Comparison of ENCODE assay signal across 15 cellular contexts in genomic region chr3:144362126-144362525, GRCh38.
DNase-seq lines count a peak whose midpoint lies in the region; ATAC-seq and TF ChIP-seq lines count a peak whose summit lies in the region.
"Had no signal": no experiment of that assay in that cellular context is flagged by ENCODE, and none has a peak within 500 bp of the region (broad histone marks: within the 10 kb centered on the region; RNA-seq: fewer than 3 reads in every experiment).

No MANE protein-coding gene starts in this region.

- TF ChIP-seq CTCF in astrocyte of the spinal cord (IDR thresholded peaks at IDR 0.05; ENCODE audit: low read depth, low read length) (no peak), left lung (IDR thresholded peaks at IDR 0.05) (no peak), esophagus muscularis mucosa (IDR thresholded peaks at IDR 0.05) (no peak)

- no peaks in the 10 kb centered on the region for H3K36me3 ChIP-seq in left lung
- no peaks in the 10 kb centered on the region for H3K36me3 ChIP-seq in esophagus muscularis mucosa
- H3K36me3 ChIP-seq: SJSA1, upper lobe of right lung had no signal

- DNase-seq in DMS153 (lab: John Stamatoyannopoulos, UW) (peak; percentile 65), HT-29 (ENCODE audit: low spot score) (peak; percentile 9), astrocyte of the spinal cord (ENCODE audit: low read depth, low spot score) (peak; percentile 6), left lung (no peak), esophagus muscularis mucosa (ENCODE audit: extremely low spot score) (no peak)
- DNase-seq: activated CD4-positive, alpha-beta T cell treated with anti-CD3 and anti-CD28 coated beads, Interleukin-2, amount 50 U/mL, for 4 hours; CD4-positive, alpha-beta T cell; KBM-7; NCI-H187; upper lobe of right lung had no signal

- no peak overlapping the region for H3K4me3 ChIP-seq in astrocyte of the spinal cord (ENCODE audit: low read depth, low read length)
- H3K4me3 ChIP-seq in left lung: no peak overlapping the region
- H3K4me3 ChIP-seq in esophagus muscularis mucosa: no peak overlapping the region
- H3K4me3 ChIP-seq: hepatocyte, SJSA1, upper lobe of right lung had no signal

- TF ChIP-seq POLR2A in esophagus muscularis mucosa (IDR thresholded peaks at IDR 0.05; ENCODE audit: low read depth): no peak

- H3K9me3 ChIP-seq in left lung: peaks cover 0 to under 1% of the 10 kb centered on the region in 2 donors
- no peaks in the 10 kb centered on the region for H3K9me3 ChIP-seq in esophagus muscularis mucosa
- H3K9me3 ChIP-seq: SJSA1, upper lobe of right lung had no signal

- 77% methylated on average over 3 of the region's 3 CpGs for WGBS in esophagus muscularis mucosa

- H3K27me3 ChIP-seq in left lung (no peaks in the 10 kb centered on the region), esophagus muscularis mucosa (no peaks in the 10 kb centered on the region)
- H3K27me3 ChIP-seq: hepatocyte, SJSA1, upper lobe of right lung had no signal

- in situ Hi-C loops in astrocyte of the spinal cord (cut with HindIII; ENCODE audit: low sequenced_read_pairs): no loop called here

- no peak for TF ChIP-seq EP300 in esophagus muscularis mucosa (IDR thresholded peaks at IDR 0.05)

- intact Hi-C loops in left lung (cut with DNase I): no loop called here
- intact Hi-C loops in esophagus muscularis mucosa (cut with DNase I): no loop called here

- H3K4me1 ChIP-seq in left lung (no peaks in the 10 kb centered on the region), esophagus muscularis mucosa (peaks cover 0 to 3% (median 0%) of the 10 kb centered on the region in 4 donors)
- H3K4me1 ChIP-seq: SJSA1, upper lobe of right lung had no signal

- peak; percentile 79 for ATAC-seq in left lung
- no peak for ATAC-seq in GM19455 (IDR thresholded peaks at IDR 0.05; ENCODE audit: unreplicated experiment)
- ATAC-seq in GM21390 (IDR thresholded peaks at IDR 0.05; ENCODE audit: unreplicated experiment): no peak
- ATAC-seq: natural killer cell treated with Interleukin-12 subunit alpha and Interleukin-12 subunit beta and Interleukin-15 and Interleukin-18, amount 100 ng/mL, for 72 hours; upper lobe of right lung had no signal

- H3K27ac ChIP-seq in left lung: no peak overlapping the region
- H3K27ac ChIP-seq in esophagus muscularis mucosa (replicated peaks in 1 of 4): no peak overlapping the region
- H3K27ac ChIP-seq: hepatocyte, SJSA1, upper lobe of right lung had no signal

Comparison
In these comparisons a context has a peak if more than half of its experiments do, and no peak if none do; other contexts are left out.
1. DNase-seq: peak in DMS153 (single experiment), HT-29 (single experiment) and astrocyte of the spinal cord (single experiment); none in left lung (0 of 2) and esophagus muscularis mucosa (single experiment).